Comparison of ENCODE assay signal across 26 cellular contexts in genomic region chr2:241752689-241753276, GRCh38. TPM values are rescaled to one million over a fixed set of nuclear protein-coding genes. Genes with fewer than 3 reads are reported as not detected.
A peak's percentile ranks its signal among the peaks of the same experiment; 100 is the strongest.
DNase-seq lines count a peak whose midpoint lies in the region; ATAC-seq, FAIRE-seq and TF ChIP-seq lines count a peak whose summit lies in the region.
"Had no signal": no experiment of that assay in that cellular context is flagged by ENCODE, and none has a peak within 500 bp of the region (broad histone marks: within the 10 kb centered on the region; RNA-seq: fewer than 3 reads in every experiment).

No MANE protein-coding gene starts in this region.

- no peak overlapping the region for H2BK120ac ChIP-seq in H1 (replicated peaks; ENCODE audit: low read depth, low read length)
- no peak overlapping the region for H2BK120ac ChIP-seq in trophoblast cell (ENCODE audit: insufficient read depth, low read length, poor library complexity)

- no peak overlapping the region for H4K8ac ChIP-seq in H1 (ENCODE audit: extremely low read depth, insufficient read depth, low read length)
- no peak overlapping the region for H4K8ac ChIP-seq in trophoblast cell (ENCODE audit: low read depth, low read length)

- H3K23ac ChIP-seq in H1 (ENCODE audit: insufficient read length) (no peak overlapping the region), trophoblast cell (ENCODE audit: low read length) (no peak overlapping the region)

- H2AK5ac ChIP-seq in H1 (ENCODE audit: low read depth, low read length) (no peak overlapping the region), trophoblast cell (ENCODE audit: low read length) (no peak overlapping the region)

- H3K23me2 ChIP-seq in H1 (ENCODE audit: low read depth, low read length), result no peaks in the 10 kb centered on the region

- intact Hi-C loops in Right ventricle myocardium inferior (cut with DNase I) (no loop called here), cardiac septum (cut with DNase I) (no loop called here), HCT116 (cut with micrococcal nuclease) (no loop called here)

- H3K56ac ChIP-seq in H1 (replicated peaks; ENCODE audit: insufficient read length, low read depth, low read length), result no peak overlapping the region

- whole genome bisulfite sequencing in H1 (ENCODE audit: extremely low coverage in 1 of 2, insufficient coverage in 1 of 2, insufficient read length in 1 of 2, insufficient replicate concordance in 2 of 2, low coverage in 1 of 2, low lambda C conversion rate in 2 of 2, missing lambda C conversion rate in 1 of 2), 2 experiments, result 89% methylated on average over 18 of the region's 21 CpGs; no CpG with 5 or more reads in 1 of the 2 experiments
- WGBS in trophoblast cell (ENCODE audit: extremely low coverage, insufficient coverage, insufficient read length), result no CpG with 5 or more reads among the region's 21 CpGs

- H3K79me2 ChIP-seq in HCT116 (ENCODE audit: insufficient read depth, low read length), result no peaks in the 10 kb centered on the region
- H3K79me2 ChIP-seq in H1 (ENCODE audit: control insufficient read depth in 1 of 2, insufficient read depth in 2 of 2, low read length in 2 of 2), result no peaks in the 10 kb centered on the region
- no peaks in the 10 kb centered on the region for H3K79me2 ChIP-seq in trophoblast cell (ENCODE audit: control insufficient read depth, insufficient read depth, low read length, poor library complexity)

- no peak for ATAC-seq in Right ventricle myocardium inferior
- ATAC-seq in HCT116, result no peak
- no peak for ATAC-seq in GM21528 (IDR thresholded peaks at IDR 0.05; ENCODE audit: low FRiP score, unreplicated experiment)
- ATAC-seq in HG03439 (IDR thresholded peaks at IDR 0.05; ENCODE audit: unreplicated experiment), result no peak
- ATAC-seq: CD8-positive, alpha-beta T cell; SK-N-SH treated with all-trans-retinoic acid at 6 μM for 48 hours had no signal

- H3K27me3 ChIP-seq in HCT116 (ENCODE audit: insufficient read depth, low read length) (no peaks in the 10 kb centered on the region), H1 (replicated peaks in 1 of 4; ENCODE audit: control insufficient read depth in 3 of 4, extremely low read depth in 1 of 4, insufficient read depth in 3 of 4, low read length in 3 of 4) (no peaks in the 10 kb centered on the region), trophoblast cell (ENCODE audit: insufficient read depth, low read length) (no peaks in the 10 kb centered on the region)
- H3K27me3 ChIP-seq: MG63, SJCRH30 had no signal

- H3K27ac ChIP-seq in HCT116 (ENCODE audit: low read depth, low read length), result peak overlapping the region; percentile 7; the same call in 1 of the 2 replicates
- H3K27ac ChIP-seq in H1 (ENCODE audit: low read depth, low read length), result no peak overlapping the region
- H3K27ac ChIP-seq in trophoblast cell (ENCODE audit: low read depth, low read length), result no peak overlapping the region
- H3K27ac ChIP-seq: C4-2B, SJCRH30 had no signal

- H3K4me1 ChIP-seq in HCT116 (ENCODE audit: control insufficient read depth in 1 of 2, insufficient read depth in 2 of 2, low read length in 2 of 2) (no peaks in the 10 kb centered on the region), H1 (replicated peaks in 1 of 4; ENCODE audit: control insufficient read depth in 3 of 4, insufficient read depth in 4 of 4, low read length in 3 of 4) (no peaks in the 10 kb centered on the region), trophoblast cell (ENCODE audit: control insufficient read depth in 1 of 2, insufficient read depth in 2 of 2, low read length in 2 of 2) (no peaks in the 10 kb centered on the region)
- H3K4me1 ChIP-seq: Caco-2, SJCRH30 had no signal

- H3K4ac ChIP-seq in H1 (replicated peaks; ENCODE audit: insufficient read length, low read depth, low read length), result no peak overlapping the region
- no peak overlapping the region for H3K4ac ChIP-seq in trophoblast cell (ENCODE audit: low read depth, low read length)

- no peak overlapping the region for H3K9ac ChIP-seq in HCT116 (ENCODE audit: low read length)
- no peak overlapping the region for H3K9ac ChIP-seq in H1 (replicated peaks in 1 of 4; ENCODE audit: extremely low read depth in 1 of 4, low read depth in 3 of 4, low read length in 3 of 4)
- H3K9ac ChIP-seq in trophoblast cell (ENCODE audit: low read length), result no peak overlapping the region

- no peak overlapping the region for H2BK15ac ChIP-seq in H1 (ENCODE audit: low read length)

- H2BK20ac ChIP-seq in H1 (ENCODE audit: low read length), result no peak overlapping the region

- H3K9me3 ChIP-seq in HCT116 (ENCODE audit: control insufficient read depth in 1 of 2, insufficient read depth in 1 of 2, low read depth in 1 of 2, low read length in 2 of 2) (no peaks in the 10 kb centered on the region), H1 (ENCODE audit: insufficient read depth in 2 of 2, low read depth in 1 of 2, low read length in 1 of 2) (no peaks in the 10 kb centered on the region), trophoblast cell (ENCODE audit: insufficient read depth, low read depth, low read length) (no peaks in the 10 kb centered on the region)
- H3K9me3 ChIP-seq: Caco-2, MG63, SJCRH30 had no signal

- DNase-seq in Right ventricle myocardium inferior (ENCODE audit: missing footprints) (peak; percentile 53), cardiac septum (ENCODE audit: low spot score) (no peak), HCT116 (ENCODE audit: low read depth, low spot score) (no peak), H1 (ENCODE audit: low read depth in 1 of 2, low spot score in 2 of 2) (no peak), trophoblast cell (no peak)
- DNase-seq: Caco-2; CD8-positive, alpha-beta T cell; KBM-7; MG63; NCI-H1105 treated with DMSO at 0.1 percent for 48 hours; NCI-H146; NCI-H2029; NCI-H446; NCI-H524 treated with DMSO at 0.1 percent for 48 hours; NCI-H774; SJCRH30 had no signal

- CTCF ChIA-PET in HCT116 (lab: Charles Lee), result no interaction called here
- CTCF ChIA-PET in H1 (lab: Charles Lee; ENCODE audit: partially characterized antibody), result no interaction called here

- BruUV-seq in HCT116 (replicated peaks; lab: Mats Ljungman, UMichigan), result no TSS peak

- H3K4me2 ChIP-seq in HCT116 (ENCODE audit: low read length), result no peak overlapping the region
- no peak overlapping the region for H3K4me2 ChIP-seq in H1 (ENCODE audit: insufficient read depth in 1 of 2, low read depth in 2 of 2, low read length in 2 of 2)
- H3K4me2 ChIP-seq in trophoblast cell (ENCODE audit: low read length), result no peak overlapping the region

- peak overlapping the region; percentile 71; the same call in 1 of the 2 replicates for H2BK5ac ChIP-seq in H1 (ENCODE audit: low read depth, low read length)
- no peak overlapping the region for H2BK5ac ChIP-seq in trophoblast cell (ENCODE audit: low read depth, low read length, poor library complexity)

- RAD21 ChIA-PET in HCT116 (lab: Charles Lee; ENCODE audit: low non-redundant PET in 1 of 2, low total read pairs in 2 of 2, uncharacterized antibody in 2 of 2, unreplicated experiment in 2 of 2), result no interaction called here

- no peak for TF ChIP-seq RAD21 in HCT116 (IDR thresholded peaks at IDR 0.05; ENCODE audit: low read depth)
- no peak for TF ChIP-seq RAD21 in H1 (IDR thresholded peaks at IDR 0.05 in 1 of 2, conservative IDR thresholded peaks at IDR 0.05 in 1 of 2; ENCODE audit: low read depth in 2 of 2, low read length in 2 of 2)

- no peak overlapping the region for H4K5ac ChIP-seq in H1 (ENCODE audit: insufficient read length, low read depth, low read length)

- H3K18ac ChIP-seq in H1 (ENCODE audit: extremely low read depth, low read length) (no peak overlapping the region), trophoblast cell (ENCODE audit: low read length) (no peak overlapping the region)

- no peak overlapping the region for H4K12ac ChIP-seq in trophoblast cell (ENCODE audit: low read depth, low read length)

- POLR2A ChIA-PET in HCT116 (lab: Charles Lee) (no interaction called here), H1 (lab: Charles Lee; ENCODE audit: partially characterized antibody) (no interaction called here)

- no peak for TF ChIP-seq POLR2A in HCT116 (IDR thresholded peaks at IDR 0.05; ENCODE audit: borderline replicate concordance, extremely low read depth, insufficient read depth, insufficient read length)
- TF ChIP-seq POLR2A in H1 (IDR thresholded peaks at IDR 0.05; ENCODE audit: control extremely low read depth in 1 of 2, low read depth in 2 of 2, low read length in 2 of 2), result no peak

- H3K4me3 ChIP-seq in HCT116 (replicated peaks in 1 of 2; ENCODE audit: low read depth in 1 of 2, low read length in 2 of 2) (no peak overlapping the region), H1 (ENCODE audit: extremely low read depth in 1 of 4, insufficient read depth in 2 of 4, low read depth in 3 of 4, low read length in 4 of 4) (no peak overlapping the region), trophoblast cell (ENCODE audit: low read depth, low read length) (no peak overlapping the region)
- H3K4me3 ChIP-seq: MG63, SJCRH30 had no signal

- H3K36me3 ChIP-seq in HCT116 (ENCODE audit: control insufficient read depth in 1 of 2, insufficient read depth in 2 of 2, low read length in 2 of 2) (peaks cover under 1% of the 10 kb centered on the region in 2 experiments; a peak in 2 of 4 replicates), H1 (ENCODE audit: control insufficient read depth in 2 of 4, insufficient read depth in 4 of 4, low read length in 3 of 4) (no peaks in the 10 kb centered on the region; a peak in 2 of 8 replicates), trophoblast cell (ENCODE audit: control insufficient read depth in 1 of 2, insufficient read depth in 2 of 2, low read length in 2 of 2) (peaks cover 25 to 32% of the 10 kb centered on the region in 2 experiments)
- H3K36me3 ChIP-seq: SJCRH30 had no signal

- H2AFZ ChIP-seq in HCT116 (ENCODE audit: low read depth, low read length, poor library complexity, severe bottlenecking), result no peak overlapping the region
- no peak overlapping the region for H2AFZ ChIP-seq in H1 (ENCODE audit: low read length)
- H2AFZ ChIP-seq in trophoblast cell (ENCODE audit: insufficient read depth, low read length, poor library complexity), result no peak overlapping the region

- H4K20me1 ChIP-seq in HCT116 (ENCODE audit: insufficient read depth) (no peaks in the 10 kb centered on the region), H1 (replicated peaks in 1 of 2; ENCODE audit: control insufficient read depth in 1 of 2, insufficient read depth in 2 of 2, low read length in 2 of 2) (peaks cover 0 to 6% of the 10 kb centered on the region in 2 experiments)

- FAIRE-seq in H1 (lab: Jason Lieb, UNC), result no peak
- FAIRE-seq: G401.6, RCC 7860 had no signal

- TF ChIP-seq CTCF in HCT116 (IDR thresholded peaks at IDR 0.05 in 2 of 3, conservative IDR thresholded peaks at IDR 0.05 in 1 of 3; ENCODE audit: borderline replicate concordance in 1 of 3, insufficient read depth in 1 of 3, low read depth in 2 of 3, low read length in 2 of 3) (no peak), H1 (IDR thresholded peaks at IDR 0.05; ENCODE audit: control extremely low read depth in 1 of 3, insufficient read depth in 1 of 3, low read depth in 1 of 3, low read length in 3 of 3) (no peak)

- H3K14ac ChIP-seq in H1 (ENCODE audit: insufficient read length) (no peak overlapping the region), trophoblast cell (ENCODE audit: low read length) (no peak overlapping the region)

- H2BK12ac ChIP-seq in H1 (ENCODE audit: low read depth, low read length) (no peak overlapping the region), trophoblast cell (ENCODE audit: low read length) (no peak overlapping the region)

- H3K9me2 ChIP-seq in HCT116 (ENCODE audit: insufficient read depth), result no peaks in the 10 kb centered on the region

- TF ChIP-seq EP300 in H1 (IDR thresholded peaks at IDR 0.05; ENCODE audit: borderline replicate concordance in 1 of 2, low read depth in 2 of 2, low read length in 2 of 2), result no peak

- H3K79me1 ChIP-seq in H1 (ENCODE audit: low read depth, low read length) (no peaks in the 10 kb centered on the region), trophoblast cell (ENCODE audit: low read length) (no peaks in the 10 kb centered on the region)

- H4K91ac ChIP-seq in H1 (replicated peaks; ENCODE audit: insufficient read length, low read length) (no peak overlapping the region), trophoblast cell (ENCODE audit: low read depth, low read length) (peak overlapping the region; percentile 2)

RNA-seq across cellular contexts. Expression of gene D2HGDH, which starts 18.4 kb away (rescaled TPM):
- total RNA-seq in Right ventricle myocardium inferior (19.6 TPM), cardiac septum (15.7 TPM), HCT116 (2021; ENCODE audit: unreplicated experiment) (46.3 TPM)
- polyA plus RNA-seq in HCT116 (2012), result 25.8 and 32.0 TPM in 2 replicates
- 8.1 and 8.3 TPM in 2 replicates for total RNA-seq in H1 (2021; fragmentation: NEBNext Ultra II Directional; extraction: Animal tissue kit (Norgen Biotek cat#: 25700))
- 3.4 and 9.8 TPM in 2 replicates for polyA plus RNA-seq in H1 (2011; rRNA removed)
- 7.6 TPM for polyA plus RNA-seq in H1 (2011; cell fraction: cytosol; rRNA removed)
- polyA plus RNA-seq in H1 (2011; cell fraction: nucleus; rRNA removed), result 34.5 TPM
- 7.6 to 12.7 TPM (median 8.9 TPM) in 4 replicates for polyA plus RNA-seq in H1 (2012, experiment 1 of 2)
- polyA plus RNA-seq in H1 (2012, experiment 2 of 2), result 3.3 TPM
- 4.2 TPM for polyA plus RNA-seq in H1 (2013, experiment 1 of 2)
- 3.3 TPM for polyA plus RNA-seq in H1 (2013, experiment 2 of 2)
- 5.0 and 7.3 TPM in 2 replicates for polyA minus RNA-seq in H1 (2011; rRNA and poly(A)+ RNA removed)
- polyA minus RNA-seq in H1 (2011; cell fraction: cytosol; rRNA and poly(A)+ RNA removed), result 10.3 TPM
- 19.0 TPM for polyA minus RNA-seq in H1 (2011; cell fraction: nucleus; rRNA and poly(A)+ RNA removed)
- 4.0 and 4.2 TPM in 2 replicates for polyA plus RNA-seq in trophoblast cell (2013)

RNA-seq across cellular contexts. Expression of gene GAL3ST2, which starts 23.8 kb away (rescaled TPM):
- total RNA-seq in Right ventricle myocardium inferior (not detected), cardiac septum (not detected), HCT116 (2021; ENCODE audit: unreplicated experiment) (0.44 TPM)
- polyA plus RNA-seq in HCT116 (2012), result 0.10 and 0.25 TPM in 2 replicates
- not detected in 2 replicates for total RNA-seq in H1 (2021; fragmentation: NEBNext Ultra II Directional; extraction: Animal tissue kit (Norgen Biotek cat#: 25700))
- 0.14 TPM in 1 of 2 replicates, not detected in the other for polyA plus RNA-seq in H1 (2011; rRNA removed)
- 0.06 TPM for polyA plus RNA-seq in H1 (2011; cell fraction: cytosol; rRNA removed)
- polyA plus RNA-seq in H1 (2011; cell fraction: nucleus; rRNA removed), result 0.44 TPM
- 0.15 to 0.21 TPM (median 0.17 TPM) in 3 of 4 replicates, not detected in the other for polyA plus RNA-seq in H1 (2012, experiment 1 of 2)
- polyA plus RNA-seq in H1 (2012, experiment 2 of 2), result not detected
- polyA plus RNA-seq in H1 (2013, experiment 1 of 2), result 0.12 TPM
- polyA plus RNA-seq in H1 (2013, experiment 2 of 2), result 0.09 TPM
- polyA minus RNA-seq in H1 (2011; rRNA and poly(A)+ RNA removed), result 0.13 TPM in 1 of 2 replicates, not detected in the other
- polyA minus RNA-seq in H1 (2011; cell fraction: cytosol; rRNA and poly(A)+ RNA removed), result not detected
- polyA minus RNA-seq in H1 (2011; cell fraction: nucleus; rRNA and poly(A)+ RNA removed), result 0.90 TPM
- 0.19 and 0.24 TPM in 2 replicates for polyA plus RNA-seq in trophoblast cell (2013)
- total RNA-seq: A172, H4, HT1080, LHCN-M2, SJCRH30 had no signal

RNA-seq across cellular contexts. Expression of gene ING5, which starts 50.9 kb away (rescaled TPM):
- total RNA-seq in Right ventricle myocardium inferior, result 16.5 TPM
- total RNA-seq in cardiac septum, result 14.9 TPM
- total RNA-seq in HCT116 (2021; ENCODE audit: unreplicated experiment), result 45.9 TPM
- 27.7 and 31.6 TPM in 2 replicates for polyA plus RNA-seq in HCT116 (2012)
- total RNA-seq in H1 (2021; fragmentation: NEBNext Ultra II Directional; extraction: Animal tissue kit (Norgen Biotek cat#: 25700)), result 47.4 and 49.7 TPM in 2 replicates
- polyA plus RNA-seq in H1 (2011; rRNA removed), result 41.5 and 42.5 TPM in 2 replicates
- polyA plus RNA-seq in H1 (2011; cell fraction: cytosol; rRNA removed), result 44.1 TPM
- 91.5 TPM for polyA plus RNA-seq in H1 (2011; cell fraction: nucleus; rRNA removed)
- 33.8 to 49.1 TPM (median 39.8 TPM) in 4 replicates for polyA plus RNA-seq in H1 (2012, experiment 1 of 2)
- 14.9 TPM for polyA plus RNA-seq in H1 (2012, experiment 2 of 2)
- polyA plus RNA-seq in H1 (2013, experiment 1 of 2), result 22.2 TPM
- polyA plus RNA-seq in H1 (2013, experiment 2 of 2), result 20.1 TPM
- 52.8 and 60.2 TPM in 2 replicates for polyA minus RNA-seq in H1 (2011; rRNA and poly(A)+ RNA removed)
- polyA minus RNA-seq in H1 (2011; cell fraction: cytosol; rRNA and poly(A)+ RNA removed), result 26.1 TPM
- polyA minus RNA-seq in H1 (2011; cell fraction: nucleus; rRNA and poly(A)+ RNA removed), result 42.9 TPM
- 12.8 and 13.8 TPM in 2 replicates for polyA plus RNA-seq in trophoblast cell (2013)

RNA-seq across cellular contexts. Expression of gene NEU4, which starts 56.2 kb away (rescaled TPM):
- total RNA-seq in Right ventricle myocardium inferior, result 0.30 TPM
- not detected for total RNA-seq in cardiac septum
- 0.34 TPM for total RNA-seq in HCT116 (2021; ENCODE audit: unreplicated experiment)
- polyA plus RNA-seq in HCT116 (2012), result 0.05 and 0.09 TPM in 2 replicates
- total RNA-seq in H1 (2021; fragmentation: NEBNext Ultra II Directional; extraction: Animal tissue kit (Norgen Biotek cat#: 25700)), result 0.50 and 0.82 TPM in 2 replicates
- 0.32 and 0.89 TPM in 2 replicates for polyA plus RNA-seq in H1 (2011; rRNA removed)
- 0.45 TPM for polyA plus RNA-seq in H1 (2011; cell fraction: cytosol; rRNA removed)
- polyA plus RNA-seq in H1 (2011; cell fraction: nucleus; rRNA removed), result 2.0 TPM
- 0.23 to 0.82 TPM (median 0.62 TPM) in 3 of 4 replicates, not detected in the other for polyA plus RNA-seq in H1 (2012, experiment 1 of 2)
- polyA plus RNA-seq in H1 (2012, experiment 2 of 2), result 0.28 TPM
- polyA plus RNA-seq in H1 (2013, experiment 1 of 2), result 0.39 TPM
- 0.07 TPM for polyA plus RNA-seq in H1 (2013, experiment 2 of 2)
- not detected in 2 replicates for polyA minus RNA-seq in H1 (2011; rRNA and poly(A)+ RNA removed)
- polyA minus RNA-seq in H1 (2011; cell fraction: cytosol; rRNA and poly(A)+ RNA removed), result not detected
- 0.50 TPM for polyA minus RNA-seq in H1 (2011; cell fraction: nucleus; rRNA and poly(A)+ RNA removed)
- polyA plus RNA-seq in trophoblast cell (2013), result 0.11 and 0.19 TPM in 2 replicates
- total RNA-seq: A172, H4, HT1080, LHCN-M2 had no signal
